In the genomic region with DNA sequence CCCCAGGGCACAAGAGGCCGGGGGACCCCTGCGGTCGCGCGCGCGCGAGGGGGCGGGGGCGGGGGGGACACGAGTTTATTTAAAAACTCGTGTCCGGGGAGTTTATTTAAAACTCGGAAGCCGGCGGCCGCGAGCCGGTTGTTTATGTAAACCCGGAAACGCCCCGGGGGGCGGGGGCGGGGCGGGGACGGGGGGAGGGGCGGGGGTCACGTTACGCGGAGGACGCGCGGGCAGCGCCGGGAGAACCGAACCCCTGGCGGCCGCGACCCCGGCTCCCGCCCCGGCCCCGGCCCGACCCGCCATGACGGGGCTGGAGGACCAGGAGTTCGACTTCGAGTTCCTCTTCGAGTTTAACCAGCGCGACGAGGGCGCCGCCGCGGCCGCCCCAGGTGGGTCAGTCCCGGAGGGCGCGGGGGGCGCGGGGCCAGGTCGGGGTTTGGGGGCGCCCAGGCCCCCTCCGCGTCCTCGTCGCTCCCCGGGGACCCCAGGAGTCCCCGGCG, we compare ENCODE assay signal across 8 cellular contexts. TPM values are rescaled to one million over a fixed set of nuclear protein-coding genes. Genes with fewer than 3 reads are reported as not detected.
A peak's percentile ranks its signal among the peaks of the same experiment; 100 is the strongest.
DNase-seq lines count a peak whose midpoint lies in the region; ATAC-seq and TF ChIP-seq lines count a peak whose summit lies in the region.

No MANE protein-coding gene starts in this region.

- CTCF ChIA-PET in OCI-LY7 (lab: Charles Lee; ENCODE audit: unreplicated experiment) = no interaction called here

- peak overlapping the region; percentile 62 for H3K9ac ChIP-seq in adipocyte (ENCODE audit: low read length)

- no peaks in the 10 kb centered on the region for H3K9me2 ChIP-seq in OCI-LY7 (ENCODE audit: insufficient read depth, low read length)

- peak overlapping the region; percentile 87 for H3K27ac ChIP-seq in OCI-LY7 (ENCODE audit: low read depth, low read length, poor library complexity, severe bottlenecking)

- BruUV-seq in OCI-LY7 (replicated peaks; lab: Mats Ljungman, UMichigan) = no TSS peak

- no peak for ATAC-seq in GM21717 (IDR thresholded peaks at IDR 0.05; ENCODE audit: unreplicated experiment)
- ATAC-seq in GM21786 (IDR thresholded peaks at IDR 0.05; ENCODE audit: unreplicated experiment) = no peak

- H3K4me3 ChIP-seq in OCI-LY7 (ENCODE audit: low read depth, low read length, poor library complexity, severe bottlenecking) (peak overlapping the region; percentile 86), adipocyte (ENCODE audit: low read length) (peak overlapping the region; percentile 71)

- peaks cover 63% of the 10 kb centered on the region for H3K79me2 ChIP-seq in OCI-LY7 (ENCODE audit: insufficient read depth, low read depth, low read length)

- 0 out of 2 replicates have a peak, but pooled peaks cover 4% of the 10 kb centered on the region for H4K20me1 ChIP-seq in OCI-LY7 (ENCODE audit: insufficient read depth, low read length)

- DNase-seq in NCI-H1436 (lab: John Stamatoyannopoulos, UW) (peak; percentile 14), NCI-H1436 treated with DMSO at 0.1 percent for 48 hours (lab: John Stamatoyannopoulos, UW) (no peak), OCI-LY7 (ENCODE audit: low spot score) (peak; percentile 70), adipocyte (ENCODE audit: low read depth) (peak; percentile 70), iPS-NIHi11 (ENCODE audit: low spot score) (peak; percentile 74)
- peak; percentile 66 for DNase-seq in stimulated activated CD4-positive, alpha-beta T cell treated with anti-CD3 and anti-CD28 coated beads, Interleukin-1b, Interleukin-23, amount 100 ng/mL, for 48 hours

- H3K4me1 ChIP-seq in OCI-LY7 (ENCODE audit: insufficient read depth, low read length, poor library complexity, severe bottlenecking) (peaks cover 48% of the 10 kb centered on the region), adipocyte (ENCODE audit: control insufficient read depth, insufficient read depth, low read length) (peaks cover 12% of the 10 kb centered on the region)

- H3K4me2 ChIP-seq in OCI-LY7 (ENCODE audit: low read length) = peak overlapping the region; percentile 100

- no peaks in the 10 kb centered on the region for H3K9me3 ChIP-seq in OCI-LY7 (ENCODE audit: low read length)
- no peaks in the 10 kb centered on the region for H3K9me3 ChIP-seq in adipocyte (ENCODE audit: control insufficient read depth, low read length)

- peaks cover 11% of the 10 kb centered on the region for H3K36me3 ChIP-seq in OCI-LY7 (ENCODE audit: insufficient read depth, low read length)
- no peaks in the 10 kb centered on the region for H3K36me3 ChIP-seq in adipocyte (ENCODE audit: control insufficient read depth, insufficient read depth, low read length, severe bottlenecking)

- POLR2A ChIA-PET in OCI-LY7 (lab: Charles Lee) = no interaction called here

- H2AFZ ChIP-seq in OCI-LY7 (ENCODE audit: low read length) = no peak overlapping the region

- no peak for TF ChIP-seq CTCF in OCI-LY7 (conservative IDR thresholded peaks at IDR 0.05; ENCODE audit: low read length)

- no peaks in the 10 kb centered on the region for H3K27me3 ChIP-seq in adipocyte (replicated peaks; ENCODE audit: control insufficient read depth, insufficient read depth, low read length)

- intact Hi-C loops in OCI-LY7 (cut with micrococcal nuclease; ENCODE audit: unreplicated experiment) = no loop called here

RNA-seq across cellular contexts. Expression of gene NFATC1, which starts 4.4 kb away (rescaled TPM):
- total RNA-seq in OCI-LY7 (2014; rRNA removed; shearing (Covaris generic)) = 15.3 and 23.6 TPM in 2 replicates
- 50.4 and 54.3 TPM in 2 replicates for total RNA-seq in OCI-LY7 (2022)
